ENCODE assay signal across 8 cellular contexts in genomic region chr19:44644391-44645016, GRCh38. TPM values are rescaled to one million over a fixed set of nuclear protein-coding genes. Genes with fewer than 3 reads are reported as not detected.
DNase-seq lines count a peak whose midpoint lies in the region; ATAC-seq and TF ChIP-seq lines count a peak whose summit lies in the region.

No MANE protein-coding gene starts in this region.

- H3K4me3 ChIP-seq in heart left ventricle: peak overlapping the region; percentile 59 to 95 (median 80)
- peak overlapping the region; percentile 88 to 93 (median 89) for H3K4me3 ChIP-seq in right lobe of liver
- H3K4me3 ChIP-seq in thoracic aorta: peak overlapping the region; percentile 80

- ATAC-seq in heart left ventricle: peak in 3 of 4 donors; percentile 11 to 33 (median 13)
- peak; percentile 56 to 72 (median 61) for ATAC-seq in right lobe of liver
- no peak for ATAC-seq in thoracic aorta (ENCODE audit: insufficient number of reproducible peaks, low FRiP score, low read depth)

- intact Hi-C loops in heart left ventricle (cut with DNase I): loop anchor here in 2 of 10 donors (5.0 kb wide), 2 partner anchors 32 to 37 kb away; partner anchors contain the start of gene IGSF23 (in 1 of the 2)
- intact Hi-C loops in cardiac septum (cut with DNase I): no loop called here
- intact Hi-C loops in right lobe of liver (cut with DNase I): no loop called here

- H3K4me1 ChIP-seq in heart left ventricle: peaks cover 6 to 51% (median 37%) of the 10 kb centered on the region in 12 donors
- peaks cover 0 to 45% (median 16%) of the 10 kb centered on the region in 4 donors for H3K4me1 ChIP-seq in right lobe of liver
- H3K4me1 ChIP-seq in thoracic aorta (ENCODE audit: control insufficient read depth in 1 of 2, low read depth in 2 of 2): peaks cover 3 to 26% of the 10 kb centered on the region in 2 donors

- 9 to 13% (median 11%) methylated on average over 14 of the region's 14 CpGs for WGBS in heart left ventricle, 4 donors
- WGBS in right lobe of liver (ENCODE audit: insufficient coverage, low coverage, low lambda C conversion rate, missing lambda C conversion rate): 3% methylated on average over 13 of the region's 14 CpGs

- H3K9me3 ChIP-seq in heart left ventricle: no peaks in the 10 kb centered on the region
- no peaks in the 10 kb centered on the region for H3K9me3 ChIP-seq in right lobe of liver
- H3K9me3 ChIP-seq in thoracic aorta: no peaks in the 10 kb centered on the region

- H3K27ac ChIP-seq in heart left ventricle: peak overlapping the region; percentile 57 to 96 (median 88)
- peak overlapping the region; percentile 95 to 98 (median 96) for H3K27ac ChIP-seq in right lobe of liver
- H3K27ac ChIP-seq in thoracic aorta: peak overlapping the region; percentile 76

- TF ChIP-seq POLR2A in heart left ventricle (IDR thresholded peaks at IDR 0.05): no peak
- TF ChIP-seq POLR2A in right lobe of liver (IDR thresholded peaks at IDR 0.05): peak; percentile 40

- peaks cover 0 to 8% (median 3%) of the 10 kb centered on the region in 9 donors for H3K36me3 ChIP-seq in heart left ventricle
- peaks cover 0 to 21% (median 7%) of the 10 kb centered on the region in 4 donors for H3K36me3 ChIP-seq in right lobe of liver
- no peaks in the 10 kb centered on the region for H3K36me3 ChIP-seq in thoracic aorta

- DNase-seq in heart left ventricle: no peak
- DNase-seq in cardiac septum (ENCODE audit: low spot score): no peak
- peak; percentile 18 for DNase-seq in NCI-H748 treated with DMSO at 0.1 percent for 48 hours (lab: John Stamatoyannopoulos, UW)
- DNase-seq in cerebellar cortex (ENCODE audit: low spot score): peak; percentile 72
- peak; percentile 70 to 74 (median 73) for DNase-seq in right lobe of liver
- DNase-seq in thoracic aorta (ENCODE audit: low spot score): no peak
- no peak for DNase-seq in ureter (ENCODE audit: low spot score)
- DNase-seq in germinal center (ENCODE audit: low spot score): no peak

- no peak for TF ChIP-seq CTCF in heart left ventricle (IDR thresholded peaks at IDR 0.05)
- no peak for TF ChIP-seq CTCF in right lobe of liver (IDR thresholded peaks at IDR 0.05)
- TF ChIP-seq CTCF in thoracic aorta (IDR thresholded peaks at IDR 0.05): no peak

- H3K27me3 ChIP-seq in heart left ventricle (no peaks in the 10 kb centered on the region), right lobe of liver (no peaks in the 10 kb centered on the region), thoracic aorta (replicated peaks; ENCODE audit: insufficient read depth) (no peaks in the 10 kb centered on the region)

RNA-seq across cellular contexts. Expression of gene PVR, which starts 0.8 kb away (rescaled TPM):
- total RNA-seq in heart left ventricle (100 to 1,000 TPM in 2 of 9 donors, 10 to 100 TPM in 7; 33.7 to 140 (median 49.1) TPM), cardiac septum (44.0 TPM), right lobe of liver (10 to 100 TPM; 26.6 to 66.6 (median 55.5) TPM), thoracic aorta (100 to 1,000 TPM in 1 of 2 donors, 10 to 100 TPM in 1; 59.7 to 102 TPM), ureter (24.9 TPM)
- 100 to 1,000 TPM in 1 of 2 donors, 10 to 100 TPM in 1; 34.1 to 143 TPM for polyA plus RNA-seq in heart left ventricle

RNA-seq across cellular contexts. Expression of gene CEACAM19, which starts 26.8 kb away (rescaled TPM):
- total RNA-seq in heart left ventricle (1 to 10 TPM; 1.9 to 8.3 (median 5.1) TPM), cardiac septum (7.6 TPM), right lobe of liver (1 to 10 TPM; 3.3 to 9.0 (median 4.5) TPM), thoracic aorta (1 to 10 TPM; 3.4 to 6.2 TPM), ureter (4.5 TPM)
- polyA plus RNA-seq in heart left ventricle: 10 to 100 TPM in 1 of 2 donors, 1 to 10 TPM in 1; 5.1 to 12.8 TPM

RNA-seq across cellular contexts. Expression of gene IGSF23, which starts 31.1 kb away (rescaled TPM):
- total RNA-seq in heart left ventricle: 1 to 10 TPM in 1 of 9 donors, under 1 TPM in 1, not detected in 7; 0.21 to 3.5 TPM
- under 1 TPM in 1 of 2 donors, not detected in 1; 0.83 TPM for polyA plus RNA-seq in heart left ventricle
- total RNA-seq in cardiac septum: not detected
- total RNA-seq in right lobe of liver: 10 to 100 TPM in 3 of 6 experiments, 1 to 10 TPM in 3; 4.4 to 15.2 (median 9.0) TPM
- total RNA-seq in thoracic aorta: not detected
- total RNA-seq in ureter: not detected

RNA-seq across cellular contexts. Expression of gene CEACAM16, which starts 54.4 kb away (rescaled TPM):
- total RNA-seq in heart left ventricle: not detected
- polyA plus RNA-seq in heart left ventricle: not detected
- total RNA-seq in cardiac septum: not detected
- total RNA-seq in right lobe of liver: not detected
- total RNA-seq in thoracic aorta: not detected
- total RNA-seq in ureter: not detected

Comparison
In these comparisons a context has a peak if more than half of its experiments do, and no peak if none do; other contexts are left out.
1. DNase-seq: peak in NCI-H748 treated with DMSO at 0.1 percent for 48 hours (single experiment), cerebellar cortex (single experiment) and right lobe of liver (3 of 3); none in heart left ventricle (0 of 5), cardiac septum (single experiment), thoracic aorta (single experiment), ureter (single experiment) and germinal center (single experiment).
2. Peak in every context shown above with its lines, with median percentiles within 50 percentile points of each other: H3K27ac ChIP-seq and H3K4me3 ChIP-seq.